8 cellular contexts compared by ENCODE assay signal in the genomic region with DNA sequence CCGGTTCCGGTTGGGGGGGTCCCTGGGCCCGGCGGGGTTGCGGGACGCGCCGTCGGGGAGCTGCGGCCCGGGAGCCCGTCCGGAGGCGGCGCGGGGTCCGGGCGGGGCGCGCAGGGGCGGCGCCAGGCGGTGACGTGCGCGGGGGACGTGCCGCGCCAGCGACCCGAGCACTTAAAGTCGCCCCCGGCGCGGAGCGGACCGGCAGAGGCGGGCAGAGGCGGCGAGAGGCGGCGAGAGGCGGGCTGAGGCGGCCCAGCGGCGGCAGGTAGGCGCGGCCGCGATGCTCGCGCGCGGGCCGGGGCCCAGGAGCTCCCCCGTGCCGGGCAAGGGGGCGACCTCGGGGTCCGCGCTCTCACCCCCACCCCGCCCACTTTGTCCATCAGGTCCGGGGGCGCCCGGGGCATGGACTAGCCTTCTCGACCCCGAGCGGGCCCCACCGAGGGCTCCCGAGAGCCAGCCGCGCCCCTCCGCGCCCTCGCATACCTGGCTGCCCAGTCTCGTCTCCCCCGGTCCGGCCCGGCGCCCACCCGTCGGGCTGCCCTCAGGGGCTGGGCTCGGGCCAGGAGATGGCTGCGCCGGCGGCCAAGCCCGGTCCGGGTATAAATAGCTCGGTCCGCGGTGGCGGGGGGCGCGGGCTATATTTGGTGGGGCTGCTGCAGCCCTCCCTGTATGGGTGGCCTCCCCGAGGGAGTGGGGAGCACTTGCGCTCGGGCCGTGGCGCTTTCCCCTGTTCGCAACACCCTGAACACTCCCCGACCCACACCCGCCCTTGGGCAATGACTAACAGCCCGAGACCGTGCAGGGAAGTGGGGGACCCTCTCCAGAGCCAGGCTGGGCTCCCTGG. TPM values are rescaled to one million over a fixed set of nuclear protein-coding genes. Genes with fewer than 3 reads are reported as not detected.
DNase-seq lines count a peak whose midpoint lies in the region; ATAC-seq lines count a peak whose summit lies in the region.

TSS of gene SLC16A3 (plus strand) at position 201 of the 844 bp plus-strand sequence. CDS start 6,967 bp downstream, outside the sequence.

- peak within 1 kb of the TSS; percentile 96 for H3K27ac Mint-ChIP-seq in memory B cell
- peak within 1 kb of the TSS; percentile 61 for H3K27ac Mint-ChIP-seq in stimulated activated naive CD8-positive, alpha-beta T cell treated with anti-CD3 and anti-CD28 coated beads, Interleukin-15, Interleukin-2, amounts not matched to agents 100 ng/mL and 50 ng/mL, for 24 hours

- H3K9me3 Mint-ChIP-seq in memory B cell = no peaks in the 10 kb centered on the region
- H3K9me3 Mint-ChIP-seq in stimulated activated naive CD8-positive, alpha-beta T cell treated with anti-CD3 and anti-CD28 coated beads, Interleukin-15, Interleukin-2, amounts not matched to agents 100 ng/mL and 50 ng/mL, for 24 hours = no peaks in the 10 kb centered on the region

- DNase-seq in EH (ENCODE audit: low read depth) (peak; percentile 84), MG63 (peak; percentile 85), memory B cell (ENCODE audit: low spot score in 2 of 2) (peak; percentile 75 to 79), SHP77 treated with DMSO at 0.1 percent for 48 hours (lab: John Stamatoyannopoulos, UW) (no peak)
- DNase-seq in activated CD4-positive, alpha-beta T cell treated with anti-CD3 and anti-CD28 coated beads, Interleukin-2, amount 50 U/mL, for 1 hour = peak; percentile 64
- DNase-seq in effector CD8-positive, alpha-beta T cell (lab: John Stamatoyannopoulos, UW) = peak; percentile 41

- peak within 1 kb of the TSS; percentile 90 for H3K4me3 ChIP-seq in MG63

- peaks cover 11% of the 10 kb centered on the region for H3K4me1 Mint-ChIP-seq in memory B cell
- peaks cover 5% of the 10 kb centered on the region for H3K4me1 Mint-ChIP-seq in stimulated activated naive CD8-positive, alpha-beta T cell treated with anti-CD3 and anti-CD28 coated beads, Interleukin-15, Interleukin-2, amounts not matched to agents 100 ng/mL and 50 ng/mL, for 24 hours (ENCODE audit: low read depth)

- H3K9me3 ChIP-seq in MG63 = no peaks in the 10 kb centered on the region

- H3K36me3 Mint-ChIP-seq in memory B cell = no peaks in the 10 kb centered on the region
- no peaks in the 10 kb centered on the region for H3K36me3 Mint-ChIP-seq in stimulated activated naive CD8-positive, alpha-beta T cell treated with anti-CD3 and anti-CD28 coated beads, Interleukin-15, Interleukin-2, amounts not matched to agents 100 ng/mL and 50 ng/mL, for 24 hours (ENCODE audit: low read depth)

- peak within 1 kb of the TSS; percentile 93 for H3K4me3 Mint-ChIP-seq in memory B cell
- peak within 1 kb of the TSS; percentile 85 for H3K4me3 Mint-ChIP-seq in stimulated activated naive CD8-positive, alpha-beta T cell treated with anti-CD3 and anti-CD28 coated beads, Interleukin-15, Interleukin-2, amounts not matched to agents 100 ng/mL and 50 ng/mL, for 24 hours

- no peaks in the 10 kb centered on the region for H3K27me3 Mint-ChIP-seq in memory B cell
- H3K27me3 Mint-ChIP-seq in stimulated activated naive CD8-positive, alpha-beta T cell treated with anti-CD3 and anti-CD28 coated beads, Interleukin-15, Interleukin-2, amounts not matched to agents 100 ng/mL and 50 ng/mL, for 24 hours = no peaks in the 10 kb centered on the region

- H3K27me3 ChIP-seq in MG63 = no peaks in the 10 kb centered on the region

- peaks cover 43% of the 10 kb centered on the region for H3K36me3 ChIP-seq in MG63

- ATAC-seq in GM21619 (IDR thresholded peaks at IDR 0.05; ENCODE audit: unreplicated experiment) (peak; percentile 39), memory B cell (ENCODE audit: low read depth) (peak; percentile 73)

RNA-seq across cellular contexts. Expression of gene SLC16A3, which starts in this region (rescaled TPM):
- 529 and 652 TPM in 2 replicates for total RNA-seq in MG63 (2014; rRNA removed; shearing (Covaris generic); ENCODE audit: low replicate concordance)
